In the genomic region with DNA sequence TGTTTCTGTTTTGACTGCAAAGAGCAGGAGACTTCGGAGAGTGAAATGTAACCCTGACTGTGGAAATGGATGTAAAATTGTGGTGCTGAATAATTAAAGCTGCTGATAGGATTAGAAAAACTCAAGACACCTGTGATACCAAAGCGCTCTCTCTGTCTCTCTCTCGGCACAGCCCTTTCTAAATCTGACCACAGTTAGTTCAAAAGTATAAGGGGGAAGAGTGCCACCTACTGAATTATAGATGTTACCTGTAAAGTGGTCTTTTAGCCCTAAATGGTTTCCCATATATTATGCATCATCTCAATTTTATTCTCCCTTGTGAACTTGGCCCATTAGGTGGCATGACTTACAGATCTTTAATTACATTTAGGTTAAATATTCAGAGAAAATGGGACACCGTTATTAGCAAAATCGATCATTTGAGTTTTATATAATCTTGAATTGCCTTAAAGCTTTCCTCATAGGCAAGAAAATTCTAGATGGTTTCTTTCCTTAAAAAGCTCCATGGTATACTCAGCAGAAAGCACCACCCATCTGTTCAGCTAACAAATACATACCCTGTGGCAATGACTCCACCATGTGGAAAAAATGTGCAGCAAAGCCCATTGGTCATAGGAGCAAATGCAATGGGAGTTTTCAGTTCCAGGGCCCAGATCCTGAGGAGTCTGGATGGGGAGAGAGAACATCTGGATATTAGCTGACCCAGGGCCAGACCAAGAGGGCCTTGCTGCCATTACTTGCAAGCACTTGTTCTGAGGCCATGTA, we compare ENCODE assay signal across 8 cellular contexts. TPM values are rescaled to one million over a fixed set of nuclear protein-coding genes. Genes with fewer than 3 reads are reported as not detected.
DNase-seq lines count a peak whose midpoint lies in the region; ATAC-seq, FAIRE-seq and TF ChIP-seq lines count a peak whose summit lies in the region.

No MANE protein-coding gene starts in this region.

- FAIRE-seq in TTC549 (lab: Jason Lieb, UNC) (peak; percentile 62), small intestine (lab: Jason Lieb, UNC) (no peak)

- H3K4me1 ChIP-seq in CD8-positive, alpha-beta T cell (ENCODE audit: insufficient read depth, low read length) = no peaks in the 10 kb centered on the region
- no peaks in the 10 kb centered on the region for H3K4me1 ChIP-seq in small intestine (ENCODE audit: control insufficient read depth in 2 of 2, insufficient read depth in 1 of 2, low read depth in 1 of 2, low read length in 1 of 2)

- intact Hi-C loops in CD8-positive, alpha-beta T cell (cut with DNase I, micrococcal nuclease) = loop anchor here in 1 of 2 experiments (10.0 kb wide), 1 partner anchor 160 kb away; no protein-coding TSS in a partner anchor

- no peaks in the 10 kb centered on the region for H3K9me3 ChIP-seq in CD8-positive, alpha-beta T cell (ENCODE audit: low read length)
- H3K9me3 ChIP-seq in small intestine (ENCODE audit: control insufficient read depth, low read depth) = no peaks in the 10 kb centered on the region

- H3K27me3 Mint-ChIP-seq in CD8-positive, alpha-beta T cell (ENCODE audit: low read depth) = no peaks in the 10 kb centered on the region

- peaks cover 81% of the 10 kb centered on the region for H3K36me3 Mint-ChIP-seq in CD8-positive, alpha-beta T cell

- ATAC-seq in CD8-positive, alpha-beta T cell = no peak
- no peak for ATAC-seq in HG03280 (IDR thresholded peaks at IDR 0.05; ENCODE audit: unreplicated experiment)
- ATAC-seq in HG03432 (IDR thresholded peaks at IDR 0.05; ENCODE audit: unreplicated experiment) = no peak
- ATAC-seq in HG02840 (IDR thresholded peaks at IDR 0.05; ENCODE audit: low FRiP score, unreplicated experiment) = no peak

- H3K27ac ChIP-seq in CD8-positive, alpha-beta T cell (ENCODE audit: low read depth, low read length) = no peak overlapping the region
- peak overlapping the region in 1 of 2 donors; percentile 2 for H3K27ac ChIP-seq in small intestine (ENCODE audit: low read depth in 1 of 2, low read length in 1 of 2)

- H3K9me3 Mint-ChIP-seq in CD8-positive, alpha-beta T cell = no peaks in the 10 kb centered on the region

- 81 to 88% (median 84%) methylated on average over 5 of the region's 5 CpGs for WGBS in small intestine, 3 donors

- H3K4me3 Mint-ChIP-seq in CD8-positive, alpha-beta T cell = no peak overlapping the region

- POLR2A ChIA-PET in CD8-positive, alpha-beta T cell (lab: Charles Lee) = no interaction called here

- H3K4me3 ChIP-seq in CD8-positive, alpha-beta T cell (ENCODE audit: low read depth, low read length) = no peak overlapping the region
- H3K4me3 ChIP-seq in foreskin fibroblast (ENCODE audit: low read depth in 1 of 2, low read length in 2 of 2) (peak overlapping the region in 1 of 2 donors; percentile 27), small intestine (ENCODE audit: low read depth in 1 of 2, low read length in 2 of 2) (no peak overlapping the region)

- H3K27ac Mint-ChIP-seq in CD8-positive, alpha-beta T cell = peak overlapping the region; percentile 64

- H3K36me3 ChIP-seq in CD8-positive, alpha-beta T cell (ENCODE audit: insufficient read depth, low read length) = peaks cover 52% of the 10 kb centered on the region
- H3K36me3 ChIP-seq in small intestine (ENCODE audit: control insufficient read depth in 2 of 2, insufficient read depth in 2 of 2, low read length in 2 of 2) = peaks cover 29 to 40% of the 10 kb centered on the region in 2 donors

- CTCF ChIA-PET in CD8-positive, alpha-beta T cell (lab: Charles Lee) = interaction anchor here (1.1 kb wide), 1 partner anchor 160 kb away, joined by 5 read pairs; no protein-coding TSS in a partner anchor

- DNase-seq in CD8-positive, alpha-beta T cell = no peak
- peak; percentile 75 for DNase-seq in HT-29 (ENCODE audit: low spot score)
- DNase-seq in foreskin fibroblast = peak in 1 of 2 donors; percentile 75
- peak; percentile 39 for DNase-seq in small intestine

- no peaks in the 10 kb centered on the region for H3K27me3 ChIP-seq in CD8-positive, alpha-beta T cell (ENCODE audit: insufficient read depth, low read length)
- H3K27me3 ChIP-seq in small intestine (ENCODE audit: control insufficient read depth in 2 of 2, insufficient read depth in 2 of 2, low read length in 2 of 2) = no peaks in the 10 kb centered on the region

- no peak for TF ChIP-seq CTCF in CD8-positive, alpha-beta T cell (IDR thresholded peaks at IDR 0.05)
- peak; percentile 44 for TF ChIP-seq CTCF in foreskin fibroblast (IDR thresholded peaks at IDR 0.05; ENCODE audit: low read depth, low read length)

- H3K4me1 Mint-ChIP-seq in CD8-positive, alpha-beta T cell (ENCODE audit: low read depth) = no peaks in the 10 kb centered on the region

RNA-seq across cellular contexts. Expression of a gene that starts 18.1 kb away (rescaled TPM):
- total RNA-seq in CD8-positive, alpha-beta T cell = 10 to 100 TPM in 1 of 2 experiments, 1 to 10 TPM in 1; 9.9 to 13.8 TPM
- total RNA-seq in HT-29 (2014; rRNA removed; shearing (Covaris generic)) = 42.9 and 48.1 TPM in 2 replicates
- 10 to 100 TPM in 1 of 3 donors, 1 to 10 TPM in 2; 6.5 to 16.2 (median 6.5) TPM for polyA plus RNA-seq in small intestine

RNA-seq across cellular contexts. Expression of a gene that starts 26.4 kb away (rescaled TPM):
- total RNA-seq in CD8-positive, alpha-beta T cell = 10 to 100 TPM; 16.4 to 19.5 TPM
- total RNA-seq in HT-29 (2014; rRNA removed; shearing (Covaris generic)) = 115 and 117 TPM in 2 replicates
- polyA plus RNA-seq in small intestine = 100 to 1,000 TPM in 2 of 3 donors, 10 to 100 TPM in 1; 47.4 to 122 (median 114) TPM

Comparison
In these comparisons a context has a peak if more than half of its experiments do, and no peak if none do; other contexts are left out.
1. DNase-seq: peak in HT-29 (single experiment) and small intestine (single experiment); none in CD8-positive, alpha-beta T cell (0 of 7).